14 cellular contexts compared by ENCODE assay signal in the genomic region with DNA sequence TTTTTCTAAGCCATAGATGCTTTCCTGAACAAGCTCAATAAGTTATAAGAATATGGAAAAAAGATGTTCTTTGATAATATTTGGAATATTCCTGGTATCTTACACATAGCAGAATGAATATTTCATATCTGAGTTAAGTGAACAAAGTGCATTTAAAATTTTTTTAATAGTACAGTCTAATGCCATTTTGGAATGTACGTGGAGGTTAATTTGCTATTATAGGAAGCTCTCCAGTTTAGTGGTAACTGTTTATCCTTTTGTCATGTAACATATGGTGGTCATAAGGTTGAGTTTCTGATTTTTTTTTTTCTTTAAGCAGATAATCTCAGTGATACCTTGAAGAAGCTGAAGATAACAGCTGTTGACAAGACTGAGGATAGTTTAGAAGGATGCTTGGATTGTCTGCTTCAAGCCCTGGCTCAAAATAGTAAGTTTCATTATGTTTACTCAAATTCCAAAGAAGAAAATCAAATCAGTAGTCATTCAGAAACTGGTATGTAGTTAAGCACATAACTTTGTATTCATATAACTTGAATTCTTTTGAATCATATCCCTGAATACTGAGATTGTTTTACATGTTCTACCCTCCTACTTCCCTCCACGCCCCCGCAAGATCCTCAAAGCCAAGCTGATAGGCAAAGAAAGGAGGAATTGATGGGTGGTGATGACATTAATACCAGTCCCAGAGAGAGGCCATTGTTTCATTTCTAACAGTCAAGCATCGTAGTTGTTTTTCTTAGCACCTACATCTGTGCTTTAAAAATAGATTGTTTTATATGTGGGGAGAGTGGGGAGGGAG. TPM values are rescaled to one million over a fixed set of nuclear protein-coding genes. Genes with fewer than 3 reads are reported as not detected.
DNase-seq lines count a peak whose midpoint lies in the region; ATAC-seq and FAIRE-seq lines count a peak whose summit lies in the region.
"Had no signal": no experiment of that assay in that cellular context is flagged by ENCODE, and none has a peak within 500 bp of the region (broad histone marks: within the 10 kb centered on the region; RNA-seq: fewer than 3 reads in every experiment).

No MANE protein-coding gene starts in this region.

- no peaks in the 10 kb centered on the region for H3K27me3 Mint-ChIP-seq in activated CD4-positive, alpha-beta memory T cell treated with anti-CD3 and anti-CD28 coated beads for 36 hours
- H3K27me3 Mint-ChIP-seq in activated CD4-positive, alpha-beta memory T cell treated with anti-CD3 and anti-CD28 coated beads, Interleukin-2, amount 10 ng/mL, durations not matched to agents 7 days and 5 days = no peaks in the 10 kb centered on the region
- H3K27me3 Mint-ChIP-seq: type B pancreatic cell had no signal

- intact Hi-C loops in activated CD4-positive, alpha-beta memory T cell treated with anti-CD3 and anti-CD28 coated beads for 36 hours (cut with micrococcal nuclease) = loop anchor here (1.0 to 5.0 kb wide), 2 partner anchors 10 to 41 kb away; no protein-coding TSS in a partner anchor

- H3K9me3 Mint-ChIP-seq in activated CD4-positive, alpha-beta memory T cell treated with anti-CD3 and anti-CD28 coated beads for 36 hours = no peaks in the 10 kb centered on the region
- H3K9me3 Mint-ChIP-seq in activated CD4-positive, alpha-beta memory T cell treated with anti-CD3 and anti-CD28 coated beads, Interleukin-2, amount 10 ng/mL, durations not matched to agents 7 days and 5 days = no peaks in the 10 kb centered on the region
- H3K9me3 Mint-ChIP-seq: type B pancreatic cell had no signal

- no peak overlapping the region for H3K4me3 Mint-ChIP-seq in activated CD4-positive, alpha-beta memory T cell treated with anti-CD3 and anti-CD28 coated beads for 36 hours
- no peak overlapping the region for H3K4me3 Mint-ChIP-seq in activated CD4-positive, alpha-beta memory T cell treated with anti-CD3 and anti-CD28 coated beads, Interleukin-2, amount 10 ng/mL, durations not matched to agents 7 days and 5 days
- H3K4me3 Mint-ChIP-seq: type B pancreatic cell had no signal

- ATAC-seq in HG02938 (IDR thresholded peaks at IDR 0.05; ENCODE audit: unreplicated experiment) = no peak
- ATAC-seq: psoas muscle had no signal

- peaks cover 48% of the 10 kb centered on the region for H3K4me1 Mint-ChIP-seq in activated CD4-positive, alpha-beta memory T cell treated with anti-CD3 and anti-CD28 coated beads for 36 hours (ENCODE audit: low read depth)
- H3K4me1 Mint-ChIP-seq in activated CD4-positive, alpha-beta memory T cell treated with anti-CD3 and anti-CD28 coated beads, Interleukin-2, amount 10 ng/mL, durations not matched to agents 7 days and 5 days = peaks cover 31% of the 10 kb centered on the region

- peak; percentile 18 for FAIRE-seq in RCC 7860 (lab: Jason Lieb, UNC)

- peaks cover 20% of the 10 kb centered on the region for H3K36me3 Mint-ChIP-seq in activated CD4-positive, alpha-beta memory T cell treated with anti-CD3 and anti-CD28 coated beads for 36 hours
- H3K36me3 Mint-ChIP-seq in activated CD4-positive, alpha-beta memory T cell treated with anti-CD3 and anti-CD28 coated beads, Interleukin-2, amount 10 ng/mL, durations not matched to agents 7 days and 5 days (ENCODE audit: low read depth) = peaks cover 25% of the 10 kb centered on the region

- peak; percentile 70 for DNase-seq in activated CD4-positive, alpha-beta memory T cell treated with anti-CD3 and anti-CD28 coated beads for 36 hours
- DNase-seq in activated CD4-positive, alpha-beta memory T cell treated with anti-CD3 and anti-CD28 coated beads, Interleukin-2, amount 10 ng/mL, durations not matched to agents 7 days and 5 days = no peak
- DNase-seq in RCC 7860 (ENCODE audit: low spot score) (no peak), globus pallidus (ENCODE audit: low spot score) (peak; percentile 74), SIG-M5 treated with dmso at 0.1 percent for 504 hours (lab: John Stamatoyannopoulos, UW; ENCODE audit: unreplicated experiment) (no peak), RKO (ENCODE audit: low spot score) (no peak)
- DNase-seq in stimulated activated CD4-positive, alpha-beta T cell treated with anti-CD3 and anti-CD28 coated beads, Interleukin-4, amount 100 ng/mL, for 24 hours = peak; percentile 7
- DNase-seq: ACHN, aorta, DMS79 treated with DMSO at 0.1 percent for 48 hours, NCI-H187 treated with DMSO at 0.1 percent for 48 hours, psoas muscle had no signal

- H3K27ac Mint-ChIP-seq in activated CD4-positive, alpha-beta memory T cell treated with anti-CD3 and anti-CD28 coated beads for 36 hours = peak overlapping the region; percentile 50
- no peak overlapping the region for H3K27ac Mint-ChIP-seq in activated CD4-positive, alpha-beta memory T cell treated with anti-CD3 and anti-CD28 coated beads, Interleukin-2, amount 10 ng/mL, durations not matched to agents 7 days and 5 days
- H3K27ac Mint-ChIP-seq: type B pancreatic cell had no signal

- POLR2A ChIA-PET in activated CD4-positive, alpha-beta memory T cell treated with anti-CD3 and anti-CD28 coated beads for 36 hours (lab: Charles Lee) = no interaction called here
- POLR2A ChIA-PET in activated CD4-positive, alpha-beta memory T cell treated with anti-CD3 and anti-CD28 coated beads, Interleukin-2, amount 10 ng/mL, durations not matched to agents 7 days and 5 days (lab: Charles Lee) = no interaction called here

- CTCF ChIA-PET in activated CD4-positive, alpha-beta memory T cell treated with anti-CD3 and anti-CD28 coated beads for 36 hours (lab: Charles Lee) = interaction anchor here (0.6 kb wide), 1 partner anchor 84 kb away, joined by 3 read pairs; no protein-coding TSS in a partner anchor
- CTCF ChIA-PET in activated CD4-positive, alpha-beta memory T cell treated with anti-CD3 and anti-CD28 coated beads, Interleukin-2, amount 10 ng/mL, durations not matched to agents 7 days and 5 days (lab: Charles Lee) = interaction anchor here (1.4 kb wide), 1 partner anchor 150 kb away, joined by 3 read pairs; the partner anchor contains the start of gene STPG2

RNA-seq across cellular contexts. Expression of gene RAP1GDS1, which starts 32.1 kb away (rescaled TPM):
- total RNA-seq in activated CD4-positive, alpha-beta memory T cell treated with anti-CD3 and anti-CD28 coated beads for 36 hours = 10 to 100 TPM; 53.0 to 58.4 TPM
- total RNA-seq in activated CD4-positive, alpha-beta memory T cell treated with anti-CD3 and anti-CD28 coated beads, Interleukin-2, amount 10 ng/mL, durations not matched to agents 7 days and 5 days = 10 to 100 TPM; 46.1 to 50.4 TPM

Comparison
In these comparisons a context has a peak if more than half of its experiments do, and no peak if none do; other contexts are left out.
1. DNase-seq: peak in activated CD4-positive, alpha-beta memory T cell treated with anti-CD3 and anti-CD28 coated beads for 36 hours (single experiment), globus pallidus (single experiment) and stimulated activated CD4-positive, alpha-beta T cell treated with anti-CD3 and anti-CD28 coated beads, Interleukin-4, amount 100 ng/mL, for 24 hours (single experiment); none in activated CD4-positive, alpha-beta memory T cell treated with anti-CD3 and anti-CD28 coated beads, Interleukin-2, amount 10 ng/mL, durations not matched to agents 7 days and 5 days (single experiment), RCC 7860 (single experiment), SIG-M5 treated with dmso at 0.1 percent for 504 hours (single experiment) and RKO (single experiment).